Comparison of ENCODE assay signal across 20 cellular contexts in the genomic region with DNA sequence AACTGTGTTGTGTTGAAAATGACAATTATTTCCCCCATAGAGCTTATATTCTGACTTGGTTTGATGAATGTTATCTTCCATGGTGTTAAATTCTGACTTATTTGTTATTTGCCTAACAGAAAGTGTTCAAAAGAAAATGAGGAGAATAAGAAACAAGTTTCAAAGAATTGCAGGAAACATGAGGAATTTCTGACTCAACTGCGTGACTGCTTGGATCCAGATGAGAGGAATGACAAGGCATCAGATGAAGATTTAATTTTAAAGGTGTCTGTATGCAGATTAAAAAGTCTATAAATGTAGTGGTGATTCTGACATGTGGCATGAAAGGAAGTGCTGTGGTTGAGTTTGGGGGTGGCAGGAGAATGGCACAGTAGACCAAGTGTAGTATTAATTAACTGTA. TPM values are rescaled to one million over a fixed set of nuclear protein-coding genes. Genes with fewer than 3 reads are reported as not detected.
DNase-seq lines count a peak whose midpoint lies in the region; ATAC-seq, FAIRE-seq and TF ChIP-seq lines count a peak whose summit lies in the region.
"Had no signal": no experiment of that assay in that cellular context is flagged by ENCODE, and none has a peak within 500 bp of the region (broad histone marks: within the 10 kb centered on the region; RNA-seq: fewer than 3 reads in every experiment).

No MANE protein-coding gene starts in this region.

- CTCF ChIA-PET in activated CD4-positive, alpha-beta T cell treated with anti-CD3 and anti-CD28 coated beads, Interleukin-2, amount 10 ng/mL, durations not matched to agents 7 days and 5 days (lab: Charles Lee): no interaction called here
- CTCF ChIA-PET in HepG2 (lab: Yijun Ruan, JAX; ENCODE audit: low intra/inter-chr PET ratio, low total read pairs): no interaction called here

- no peak overlapping the region for H3K18ac ChIP-seq in trophoblast cell (ENCODE audit: low read length)

- no peak for ATAC-seq in HepG2
- ATAC-seq in gastroesophageal sphincter: no peak
- ATAC-seq: HCT116, K562 had no signal

- no peak overlapping the region for H3K23ac ChIP-seq in trophoblast cell (ENCODE audit: low read length)

- no peaks in the 10 kb centered on the region for H3K36me3 Mint-ChIP-seq in activated CD4-positive, alpha-beta T cell treated with anti-CD3 and anti-CD28 coated beads, Interleukin-2, amount 10 ng/mL, durations not matched to agents 7 days and 5 days (ENCODE audit: low read depth)

- H3K79me2 ChIP-seq in Loucy (ENCODE audit: insufficient read depth, low read length) (no peaks in the 10 kb centered on the region), trophoblast cell (ENCODE audit: control insufficient read depth, insufficient read depth, low read length, poor library complexity) (no peaks in the 10 kb centered on the region), HepG2 (ENCODE audit: insufficient read depth, low read length) (no peaks in the 10 kb centered on the region)

- no peak for TF ChIP-seq POLR2A in HepG2 (IDR thresholded peaks at IDR 0.05; ENCODE audit: insufficient read depth in 1 of 2, low read depth in 2 of 2, low read length in 2 of 2)
- TF ChIP-seq POLR2A in gastroesophageal sphincter (IDR thresholded peaks at IDR 0.05): no peak

- H2AFZ ChIP-seq in Loucy (ENCODE audit: low read length): no peak overlapping the region
- no peak overlapping the region for H2AFZ ChIP-seq in trophoblast cell (ENCODE audit: insufficient read depth, low read length, poor library complexity)
- H2AFZ ChIP-seq in HepG2 (ENCODE audit: low read length): no peak overlapping the region

- H2BK12ac ChIP-seq in trophoblast cell (ENCODE audit: low read length): no peak overlapping the region

- no peak overlapping the region for H2AK5ac ChIP-seq in trophoblast cell (ENCODE audit: low read length)

- no peak for FAIRE-seq in HepG2 (lab: Jason Lieb, UNC)
- FAIRE-seq: A204.1, K562 had no signal

- no peak overlapping the region for H2BK5ac ChIP-seq in trophoblast cell (ENCODE audit: low read depth, low read length, poor library complexity)

- H3K27me3 Mint-ChIP-seq in activated CD4-positive, alpha-beta T cell treated with anti-CD3 and anti-CD28 coated beads, Interleukin-2, amount 10 ng/mL, durations not matched to agents 7 days and 5 days: peaks cover 4% of the 10 kb centered on the region

- H3K27me3 ChIP-seq in Loucy (ENCODE audit: insufficient read depth, low read length, poor library complexity, severe bottlenecking) (no peaks in the 10 kb centered on the region), trophoblast cell (ENCODE audit: insufficient read depth, low read length) (no peaks in the 10 kb centered on the region), HepG2 (ENCODE audit: control insufficient read depth in 1 of 2, insufficient read depth in 2 of 2, low read length in 2 of 2) (no peaks in the 10 kb centered on the region), gastroesophageal sphincter (no peaks in the 10 kb centered on the region)

- H3K9me2 ChIP-seq in Loucy (replicated peaks; ENCODE audit: low read depth, low read length): no peaks in the 10 kb centered on the region

- H3K27ac ChIP-seq in trophoblast cell (ENCODE audit: low read depth, low read length) (no peak overlapping the region), HepG2 (ENCODE audit: extremely low read length, insufficient read depth, low read length) (no peak overlapping the region), gastroesophageal sphincter (no peak overlapping the region)

- no peaks in the 10 kb centered on the region for H3K79me1 ChIP-seq in trophoblast cell (ENCODE audit: low read length)

- no peak overlapping the region for H2BK120ac ChIP-seq in trophoblast cell (ENCODE audit: insufficient read depth, low read length, poor library complexity)

- intact Hi-C loops in HepG2 (cut with micrococcal nuclease; ENCODE audit: unreplicated experiment): no loop called here

- no CpG with 5 or more reads among the region's 1 CpG for WGBS in trophoblast cell (ENCODE audit: extremely low coverage, insufficient coverage, insufficient read length)
- WGBS in HepG2 (ENCODE audit: low lambda C conversion rate): 91% methylated on average over 1 of the region's 1 CpG
- 82% methylated on average over 1 of the region's 1 CpG; no CpG with 5 or more reads in 1 of the 2 donors for WGBS in gastroesophageal sphincter (ENCODE audit: low coverage in 1 of 2), 2 donors

- H3K4me3 Mint-ChIP-seq in activated CD4-positive, alpha-beta T cell treated with anti-CD3 and anti-CD28 coated beads, Interleukin-2, amount 10 ng/mL, durations not matched to agents 7 days and 5 days: no peak overlapping the region
- H3K4me3 Mint-ChIP-seq: CD14-positive monocyte; CD4-positive, alpha-beta memory T cell; HFFc6 had no signal

- peak overlapping the region; percentile 3 for H3K4me3 ChIP-seq in Loucy (ENCODE audit: low read length, poor library complexity, severe bottlenecking)
- no peak overlapping the region for H3K4me3 ChIP-seq in trophoblast cell (ENCODE audit: low read depth, low read length)
- no peak overlapping the region for H3K4me3 ChIP-seq in HepG2 (replicated peaks in 1 of 3; ENCODE audit: insufficient read depth in 1 of 3, low read depth in 2 of 3, low read length in 3 of 3)
- no peak overlapping the region for H3K4me3 ChIP-seq in gastroesophageal sphincter
- H3K4me3 ChIP-seq: K562 had no signal

- TF ChIP-seq EP300 in HepG2 (IDR thresholded peaks at IDR 0.05; ENCODE audit: low read depth in 2 of 2, low read length in 2 of 2): no peak
- no peak for TF ChIP-seq EP300 in HepG2 (CRISPR knock-in tag; IDR thresholded peaks at IDR 0.05; ENCODE audit: borderline replicate concordance)
- TF ChIP-seq EP300 in gastroesophageal sphincter (IDR thresholded peaks at IDR 0.05): no peak

- BruUV-seq in HepG2 (replicated peaks; lab: Mats Ljungman, UMichigan): no TSS peak

- no peak overlapping the region for H3K27ac Mint-ChIP-seq in activated CD4-positive, alpha-beta T cell treated with anti-CD3 and anti-CD28 coated beads, Interleukin-2, amount 10 ng/mL, durations not matched to agents 7 days and 5 days
- H3K27ac Mint-ChIP-seq: CD14-positive monocyte; CD4-positive, alpha-beta memory T cell; HFFc6 had no signal

- H3K4me1 Mint-ChIP-seq in activated CD4-positive, alpha-beta T cell treated with anti-CD3 and anti-CD28 coated beads, Interleukin-2, amount 10 ng/mL, durations not matched to agents 7 days and 5 days: no peaks in the 10 kb centered on the region
- H3K4me1 Mint-ChIP-seq: CD14-positive monocyte; CD4-positive, alpha-beta memory T cell had no signal

- TF ChIP-seq CTCF in Loucy (conservative IDR thresholded peaks at IDR 0.05; ENCODE audit: low read length) (no peak), HepG2 (CRISPR knock-in tag; IDR thresholded peaks at IDR 0.05) (no peak), gastroesophageal sphincter (IDR thresholded peaks at IDR 0.05) (no peak)

- peaks cover 6% of the 10 kb centered on the region; the same call in 1 of the 2 replicates for H3K9me3 ChIP-seq in Loucy (ENCODE audit: insufficient read depth, low read depth, low read length)
- H3K9me3 ChIP-seq in trophoblast cell (ENCODE audit: insufficient read depth, low read depth, low read length): no peaks in the 10 kb centered on the region
- H3K9me3 ChIP-seq in HepG2 (ENCODE audit: low read length): peaks cover 7% of the 10 kb centered on the region
- peaks cover 0 to 12% (median 0%) of the 10 kb centered on the region in 3 donors for H3K9me3 ChIP-seq in gastroesophageal sphincter

- no peaks in the 10 kb centered on the region for H3F3A ChIP-seq in Loucy (ENCODE audit: low read depth)

- no peak overlapping the region for H3K14ac ChIP-seq in trophoblast cell (ENCODE audit: low read length)

- peaks cover 5% of the 10 kb centered on the region for H3K9me3 Mint-ChIP-seq in activated CD4-positive, alpha-beta T cell treated with anti-CD3 and anti-CD28 coated beads, Interleukin-2, amount 10 ng/mL, durations not matched to agents 7 days and 5 days

- no peak overlapping the region for H4K8ac ChIP-seq in trophoblast cell (ENCODE audit: low read depth, low read length)

- no peak overlapping the region for H4K91ac ChIP-seq in trophoblast cell (ENCODE audit: low read depth, low read length)

- H3K9ac ChIP-seq in Loucy (ENCODE audit: low read depth, low read length, poor library complexity, severe bottlenecking) (no peak overlapping the region), trophoblast cell (ENCODE audit: low read length) (no peak overlapping the region), HepG2 (ENCODE audit: insufficient read depth, low read depth, low read length) (no peak overlapping the region)

- H3K4me1 ChIP-seq in Loucy (ENCODE audit: insufficient read depth, low read length, poor library complexity, severe bottlenecking) (peaks cover 15% of the 10 kb centered on the region), trophoblast cell (ENCODE audit: control insufficient read depth in 1 of 2, insufficient read depth in 2 of 2, low read length in 2 of 2) (no peaks in the 10 kb centered on the region), HepG2 (ENCODE audit: insufficient read depth, low read length) (no peaks in the 10 kb centered on the region), gastroesophageal sphincter (no peaks in the 10 kb centered on the region)

- POLR2A ChIA-PET in activated CD4-positive, alpha-beta T cell treated with anti-CD3 and anti-CD28 coated beads, Interleukin-2, amount 10 ng/mL, durations not matched to agents 7 days and 5 days (lab: Charles Lee): no interaction called here
- POLR2A ChIA-PET in HepG2 (lab: Yijun Ruan, JAX): no interaction called here

- H3K36me3 ChIP-seq in Loucy (ENCODE audit: insufficient read depth, low read length) (no peaks in the 10 kb centered on the region), trophoblast cell (ENCODE audit: control insufficient read depth in 1 of 2, insufficient read depth in 2 of 2, low read length in 2 of 2) (no peaks in the 10 kb centered on the region), HepG2 (replicated peaks in 1 of 2; ENCODE audit: control insufficient read depth in 1 of 2, insufficient read depth in 2 of 2, low read length in 2 of 2) (no peaks in the 10 kb centered on the region), gastroesophageal sphincter (no peaks in the 10 kb centered on the region)

- H4K12ac ChIP-seq in trophoblast cell (ENCODE audit: low read depth, low read length): no peak overlapping the region

- peak overlapping the region; percentile 45 for H3K4me2 ChIP-seq in Loucy (ENCODE audit: low read depth, low read length, poor library complexity, severe bottlenecking)
- H3K4me2 ChIP-seq in trophoblast cell (ENCODE audit: low read length): no peak overlapping the region
- no peak overlapping the region for H3K4me2 ChIP-seq in HepG2 (ENCODE audit: low read depth, low read length)

- in situ Hi-C loops in HepG2 (cut with HindIII; ENCODE audit: extremely low pct_ligation_motif_present, low pct_unique_long_range_greater_than_20kb): no loop called here

- DNase-seq in glomerular endothelial cell (ENCODE audit: extremely low read depth, low read depth, low spot score): peak; percentile 16
- DNase-seq in trophoblast cell: peak; percentile 19 to 67
- no peak for DNase-seq in GDM1 (lab: John Stamatoyannopoulos, UW)
- DNase-seq in activated CD4-positive, alpha-beta T cell treated with anti-CD3 and anti-CD28 coated beads, Interleukin-2, amount 10 ng/mL, durations not matched to agents 7 days and 5 days: no peak
- DNase-seq in HepG2 (ENCODE audit: low spot score): no peak
- DNase-seq: AML-193; CD4-positive, alpha-beta memory T cell; DMS153; DMS79; GF-D8; GOT3; H7; HFFc6 had no signal

- H3K4ac ChIP-seq in trophoblast cell (ENCODE audit: low read depth, low read length): no peak overlapping the region

- H4K20me1 ChIP-seq in Loucy (ENCODE audit: insufficient read depth, low read length, poor library complexity, severe bottlenecking) (no peaks in the 10 kb centered on the region), HepG2 (ENCODE audit: insufficient read depth, low read length) (no peaks in the 10 kb centered on the region)

- TF ChIP-seq RAD21 in HepG2 (CRISPR knock-in tag; IDR thresholded peaks at IDR 0.05): no peak

RNA-seq across cellular contexts. Expression of gene CCDC170, which starts 50.6 kb away (rescaled TPM):
- total RNA-seq in glomerular endothelial cell (under 0.01 and 0.10 TPM in 2 replicates), HepG2 (2016; rRNA removed; fragmentation: Illumina TruSeq; extraction: Trizol) (5.1 and 8.9 TPM in 2 replicates), gastroesophageal sphincter (1 to 10 TPM in 1 of 4 donors, under 1 TPM in 3; 0.23 to 1.2 (median 0.77) TPM)
- 0.10 and 0.19 TPM in 2 replicates for polyA plus RNA-seq in trophoblast cell (2013)
- not detected for total RNA-seq in activated CD4-positive, alpha-beta T cell treated with anti-CD3 and anti-CD28 coated beads, Interleukin-2, amount 10 ng/mL, durations not matched to agents 7 days and 5 days
- 2.5 and 4.6 TPM in 2 replicates for total RNA-seq in HepG2 (2016; cell fraction: cytosol; rRNA removed; fragmentation: Illumina TruSeq; extraction: Trizol; ENCODE audit: low read depth)
- total RNA-seq in HepG2 (2016; cell fraction: insoluble cytoplasmic fraction; rRNA removed; fragmentation: Illumina TruSeq; extraction: Trizol): 3.5 and 6.9 TPM in 2 replicates
- total RNA-seq in HepG2 (2016; cell fraction: membrane; rRNA removed; fragmentation: Illumina TruSeq; extraction: Trizol): 2.6 and 3.3 TPM in 2 replicates
- 4.1 and 5.5 TPM in 2 replicates for total RNA-seq in HepG2 (2016; cell fraction: nucleus; rRNA removed; fragmentation: Illumina TruSeq; extraction: Trizol)
- polyA plus RNA-seq in HepG2 (2011; rRNA removed): 0.67 and 0.90 TPM in 2 replicates
- 0.87 and 1.2 TPM in 2 replicates for polyA plus RNA-seq in HepG2 (2011; cell fraction: cytosol; rRNA removed)
- polyA plus RNA-seq in HepG2 (2011; cell fraction: nucleus; rRNA removed): 0.24 and 0.33 TPM in 2 replicates
- 0.55 and 0.60 TPM in 2 replicates for polyA plus RNA-seq in HepG2 (2012)
- 0.19 and 0.36 TPM in 2 replicates for polyA plus RNA-seq in HepG2 (2016; cell fraction: cytosol; fragmentation: Illumina TruSeq; extraction: Trizol; ENCODE audit: low read depth)
- 4.2 and 4.9 TPM in 2 replicates for polyA plus RNA-seq in HepG2 (2016; cell fraction: insoluble cytoplasmic fraction; fragmentation: Illumina TruSeq; extraction: Trizol; ENCODE audit: low read depth)
- 0.62 and 0.71 TPM in 2 replicates for polyA plus RNA-seq in HepG2 (2016; cell fraction: membrane; fragmentation: Illumina TruSeq; extraction: Trizol; ENCODE audit: low read depth)
- polyA plus RNA-seq in HepG2 (2016; cell fraction: nucleus; fragmentation: Illumina TruSeq; extraction: Trizol; ENCODE audit: insufficient read depth, low read depth): 1.8 and 4.2 TPM in 2 replicates
- polyA minus RNA-seq in HepG2 (2011; rRNA and poly(A)+ RNA removed; ENCODE audit: low replicate concordance): 0.02 and 1.5 TPM in 2 replicates
- polyA minus RNA-seq in HepG2 (2011; cell fraction: cytosol; rRNA and poly(A)+ RNA removed): 1.1 and 1.3 TPM in 2 replicates
- 2.0 and 4.2 TPM in 2 replicates for polyA minus RNA-seq in HepG2 (2011; cell fraction: nucleus; rRNA and poly(A)+ RNA removed)
- total RNA-seq: Daoy had no signal

Comparison
In these comparisons a context has a peak if more than half of its experiments do, and no peak if none do; other contexts are left out.
1. DNase-seq: peak in glomerular endothelial cell (single experiment) and trophoblast cell (2 of 2); none in GDM1 (single experiment), activated CD4-positive, alpha-beta T cell treated with anti-CD3 and anti-CD28 coated beads, Interleukin-2, amount 10 ng/mL, durations not matched to agents 7 days and 5 days (single experiment) and HepG2 (single experiment).